7 cellular contexts compared by ENCODE assay signal in genomic region chr6:328184-328670, GRCh38. TPM values are rescaled to one million over a fixed set of nuclear protein-coding genes. Genes with fewer than 3 reads are reported as not detected.
A peak's percentile ranks its signal among the peaks of the same experiment; 100 is the strongest.
DNase-seq lines count a peak whose midpoint lies in the region; ATAC-seq and TF ChIP-seq lines count a peak whose summit lies in the region.

No MANE protein-coding gene starts in this region.

- H3K27me3 ChIP-seq in Peyer's patch (no peaks in the 10 kb centered on the region), heart left ventricle (no peaks in the 10 kb centered on the region)

- H3K4me3 ChIP-seq in Peyer's patch (no peak overlapping the region), heart left ventricle (no peak overlapping the region)

- H3K36me3 ChIP-seq in Peyer's patch (peaks cover 0 to 4% (median 0%) of the 10 kb centered on the region in 3 donors), heart left ventricle (peaks cover 0 to 6% (median 0%) of the 10 kb centered on the region in 9 donors)

- no peak for TF ChIP-seq CTCF in Peyer's patch (IDR thresholded peaks at IDR 0.05)
- no peak for TF ChIP-seq CTCF in heart left ventricle (IDR thresholded peaks at IDR 0.05)

- 36 to 46% (median 39%) methylated on average over 7 of the region's 7 CpGs for WGBS in heart left ventricle, 4 donors

- H3K27ac ChIP-seq in Peyer's patch (peak overlapping the region in 2 of 4 donors; percentile 1 to 59), heart left ventricle (peak overlapping the region in 1 of 12 donors; percentile 4)

- DNase-seq in Peyer's patch = peak; percentile 27 to 76 (median 74)
- DNase-seq in heart left ventricle = peak in 3 of 5 donors; percentile 34 to 69 (median 66)
- no peak for DNase-seq in COR-L47 (lab: John Stamatoyannopoulos, UW)
- DNase-seq in HuH-7.5 (ENCODE audit: low spot score) = no peak
- no peak for DNase-seq in SKM-1 treated with dmso at 0.1 percent for 144 hours (lab: John Stamatoyannopoulos, UW; ENCODE audit: unreplicated experiment)

- H3K4me1 ChIP-seq in Peyer's patch (peaks cover 0 to 12% (median 8%) of the 10 kb centered on the region in 4 donors), heart left ventricle (peaks cover 0 to 61% (median 28%) of the 10 kb centered on the region in 12 donors)

- H3K9me3 ChIP-seq in Peyer's patch (no peaks in the 10 kb centered on the region), heart left ventricle (no peaks in the 10 kb centered on the region)

- intact Hi-C loops in heart left ventricle (cut with DNase I) = no loop called here

- TF ChIP-seq POLR2A in Peyer's patch (IDR thresholded peaks at IDR 0.05) (no peak), heart left ventricle (IDR thresholded peaks at IDR 0.05) (no peak)

- ATAC-seq in GM18868 (IDR thresholded peaks at IDR 0.05; ENCODE audit: unreplicated experiment) (peak; percentile 81), HG02588 (IDR thresholded peaks at IDR 0.05; ENCODE audit: unreplicated experiment) (peak; percentile 68), heart left ventricle (peak in 3 of 4 donors; percentile 69 to 84 (median 74))

RNA-seq across cellular contexts. Expression of gene DUSP22, which starts 35.9 kb away (rescaled TPM):
- total RNA-seq in Peyer's patch (10 to 100 TPM; 34.7 to 75.9 (median 48.5) TPM), heart left ventricle (10 to 100 TPM; 40.4 to 79.9 (median 48.2) TPM)
- 10 to 100 TPM; 33.4 to 51.5 TPM for polyA plus RNA-seq in heart left ventricle

Comparison
In these comparisons a context has a peak if more than half of its experiments do, and no peak if none do; other contexts are left out.
1. DNase-seq: peak in Peyer's patch (3 of 3) and heart left ventricle (3 of 5); none in COR-L47 (single experiment), HuH-7.5 (single experiment) and SKM-1 treated with dmso at 0.1 percent for 144 hours (single experiment).
2. Peak in every context shown above with its lines, with median percentiles within 50 percentile points of each other: ATAC-seq.